Comparison of ENCODE assay signal across 13 cellular contexts in genomic region chr3:112002458-112002971, GRCh38. TPM values are rescaled to one million over a fixed set of nuclear protein-coding genes. Genes with fewer than 3 reads are reported as not detected.
DNase-seq lines count a peak whose midpoint lies in the region; ATAC-seq and TF ChIP-seq lines count a peak whose summit lies in the region.
"Had no signal": no experiment of that assay in that cellular context is flagged by ENCODE, and none has a peak within 500 bp of the region (broad histone marks: within the 10 kb centered on the region; RNA-seq: fewer than 3 reads in every experiment).

No MANE protein-coding gene starts in this region.

- peaks cover 37% of the 10 kb centered on the region for H3K9me3 Mint-ChIP-seq in glutamatergic neuron (ENCODE audit: unreplicated experiment)

- no peak overlapping the region for H2BK5ac ChIP-seq in trophoblast cell (ENCODE audit: low read depth, low read length, poor library complexity)

- H4K91ac ChIP-seq in trophoblast cell (ENCODE audit: low read depth, low read length), result no peak overlapping the region

- H3K27me3 ChIP-seq in SK-N-SH (ENCODE audit: insufficient read depth), result no peaks in the 10 kb centered on the region
- H3K27me3 ChIP-seq in lower lobe of right lung (ENCODE audit: low read depth), result no peaks in the 10 kb centered on the region
- H3K27me3 ChIP-seq in trophoblast cell (ENCODE audit: insufficient read depth, low read length), result no peaks in the 10 kb centered on the region

- no peak overlapping the region for H3K27ac ChIP-seq in SK-N-SH (ENCODE audit: low read depth in 2 of 2, low read length in 1 of 2)
- H3K27ac ChIP-seq in lower lobe of right lung, result no peak overlapping the region
- no peak overlapping the region for H3K27ac ChIP-seq in trophoblast cell (ENCODE audit: low read depth, low read length)
- H3K27ac ChIP-seq: heart left ventricle had no signal

- intact Hi-C loops in lower lobe of right lung (cut with DNase I), result no loop called here

- H3K27ac Mint-ChIP-seq in glutamatergic neuron (ENCODE audit: unreplicated experiment), result peak overlapping the region; percentile 98

- no peak overlapping the region for H3K18ac ChIP-seq in trophoblast cell (ENCODE audit: low read length)

- peaks cover 20% of the 10 kb centered on the region for H3K27me3 Mint-ChIP-seq in glutamatergic neuron (ENCODE audit: unreplicated experiment)

- TF ChIP-seq CTCF in SK-N-SH (IDR thresholded peaks at IDR 0.05) (no peak), glutamatergic neuron (IDR thresholded peaks at IDR 0.05; ENCODE audit: partially characterized antibody, unreplicated experiment) (no peak), lower lobe of right lung (IDR thresholded peaks at IDR 0.05) (no peak)

- WGBS in SK-N-SH (ENCODE audit: low lambda C conversion rate), result 69% methylated on average over 7 of the region's 7 CpGs
- WGBS in trophoblast cell (ENCODE audit: extremely low coverage, insufficient coverage, insufficient read length), result no CpG with 5 or more reads among the region's 7 CpGs

- H3K36me3 Mint-ChIP-seq in glutamatergic neuron (ENCODE audit: unreplicated experiment), result peaks cover 17% of the 10 kb centered on the region

- H3K9me2 ChIP-seq in SK-N-SH, result no peaks in the 10 kb centered on the region

- no peak overlapping the region for H3K14ac ChIP-seq in trophoblast cell (ENCODE audit: low read length)

- DNase-seq in SK-N-SH (no peak), activated T-cell treated with anti-CD3 and anti-CD28 coated beads for 4 hours (peak; percentile 63), glutamatergic neuron (no peak), lower lobe of right lung (no peak), hepatic stellate cell (ENCODE audit: low spot score) (no peak), trophoblast cell (no peak)
- peak; percentile 30 for DNase-seq in stimulated activated CD8-positive, alpha-beta memory T cell treated with anti-CD3 and anti-CD28 coated beads, Interleukin-4, amount 100 ng/mL, for 24 hours (ENCODE audit: low read depth)
- DNase-seq: 8988T, GDM1, heart left ventricle, KG1 had no signal

- peaks cover 0 to 8% of the 10 kb centered on the region in 2 experiments for H3K36me3 ChIP-seq in SK-N-SH (replicated peaks in 1 of 2; ENCODE audit: control insufficient read depth in 1 of 2, insufficient read depth in 2 of 2, low read length in 1 of 2)
- H3K36me3 ChIP-seq in lower lobe of right lung, result no peaks in the 10 kb centered on the region
- H3K36me3 ChIP-seq in trophoblast cell (ENCODE audit: control insufficient read depth in 1 of 2, insufficient read depth in 2 of 2, low read length in 2 of 2), result no peaks in the 10 kb centered on the region
- H3K36me3 ChIP-seq: heart left ventricle had no signal

- no peaks in the 10 kb centered on the region for H3K79me1 ChIP-seq in trophoblast cell (ENCODE audit: low read length)

- no peaks in the 10 kb centered on the region for H3F3A ChIP-seq in SK-N-SH (replicated peaks; ENCODE audit: insufficient read depth)

- H3K9me3 ChIP-seq in SK-N-SH, result no peaks in the 10 kb centered on the region
- H3K9me3 ChIP-seq in lower lobe of right lung, result no peaks in the 10 kb centered on the region
- no peaks in the 10 kb centered on the region for H3K9me3 ChIP-seq in trophoblast cell (ENCODE audit: insufficient read depth, low read depth, low read length)
- H3K9me3 ChIP-seq: heart left ventricle had no signal

- H3K79me2 ChIP-seq in SK-N-SH (ENCODE audit: insufficient read depth) (no peaks in the 10 kb centered on the region), trophoblast cell (ENCODE audit: control insufficient read depth, insufficient read depth, low read length, poor library complexity) (no peaks in the 10 kb centered on the region)

- no peak overlapping the region for H2BK12ac ChIP-seq in trophoblast cell (ENCODE audit: low read length)

- H4K8ac ChIP-seq in trophoblast cell (ENCODE audit: low read depth, low read length), result no peak overlapping the region

- H3K4me1 ChIP-seq in SK-N-SH (ENCODE audit: control insufficient read depth in 1 of 2, insufficient read depth in 2 of 2, low read depth in 1 of 2, low read length in 1 of 2) (peaks cover 16 to 36% of the 10 kb centered on the region in 2 experiments; a peak in 3 of 4 replicates), lower lobe of right lung (peaks cover 11% of the 10 kb centered on the region), trophoblast cell (ENCODE audit: control insufficient read depth in 1 of 2, insufficient read depth in 2 of 2, low read length in 2 of 2) (peaks cover 6 to 8% of the 10 kb centered on the region in 2 experiments)

- H2AFZ ChIP-seq in SK-N-SH (ENCODE audit: low read depth) (no peak overlapping the region), trophoblast cell (ENCODE audit: insufficient read depth, low read length, poor library complexity) (no peak overlapping the region)

- no peak for ATAC-seq in SK-N-SH treated with all-trans-retinoic acid at 6 μM for 48 hours
- ATAC-seq in lower lobe of right lung, result no peak
- ATAC-seq: heart left ventricle had no signal

- POLR2A ChIA-PET in SK-N-SH (lab: Yijun Ruan, JAX), result no interaction called here

- no peak overlapping the region for H3K4me3 ChIP-seq in SK-N-SH (ENCODE audit: low read depth in 2 of 2, low read length in 1 of 2)
- no peak overlapping the region for H3K4me3 ChIP-seq in lower lobe of right lung
- no peak overlapping the region for H3K4me3 ChIP-seq in trophoblast cell (ENCODE audit: low read depth, low read length)
- H3K4me3 ChIP-seq: heart left ventricle had no signal

- TF ChIP-seq EP300 in SK-N-SH (IDR thresholded peaks at IDR 0.05; ENCODE audit: borderline replicate concordance in 1 of 2, low read depth in 1 of 2, low read length in 1 of 2), result peak in 1 of 2 experiments; percentile 7; a peak in 1 of 4 replicates

- TF ChIP-seq RAD21 in SK-N-SH (IDR thresholded peaks at IDR 0.05; ENCODE audit: low read length), result no peak

- no peak overlapping the region for H2AK5ac ChIP-seq in trophoblast cell (ENCODE audit: low read length)

- peak overlapping the region; percentile 92 for H3K4me3 Mint-ChIP-seq in glutamatergic neuron (ENCODE audit: unreplicated experiment)

- H4K20me1 ChIP-seq in SK-N-SH (ENCODE audit: insufficient read depth), result no peaks in the 10 kb centered on the region

- H3K23ac ChIP-seq in trophoblast cell (ENCODE audit: low read length), result no peak overlapping the region

- H2BK120ac ChIP-seq in trophoblast cell (ENCODE audit: insufficient read depth, low read length, poor library complexity), result no peak overlapping the region

- CTCF ChIA-PET in SK-N-SH (lab: Yijun Ruan, JAX), result interaction anchor here (0.6 to 14.5 kb wide), 6 partner anchors 8 to 41 kb away, joined by 3 to 165 read pairs (median 4); partner anchors contain the start of gene ABHD10

- H3K9ac ChIP-seq in SK-N-SH, result no peak overlapping the region
- H3K9ac ChIP-seq in trophoblast cell (ENCODE audit: low read length), result no peak overlapping the region

- H3K4me1 Mint-ChIP-seq in glutamatergic neuron (ENCODE audit: low read depth, unreplicated experiment), result peaks cover 59% of the 10 kb centered on the region

- H3K4me2 ChIP-seq in SK-N-SH, result peak overlapping the region; percentile 43; the same call in 1 of the 2 replicates
- no peak overlapping the region for H3K4me2 ChIP-seq in trophoblast cell (ENCODE audit: low read length)

- no peak overlapping the region for H4K12ac ChIP-seq in trophoblast cell (ENCODE audit: low read depth, low read length)

- no peak overlapping the region for H3K4ac ChIP-seq in trophoblast cell (ENCODE audit: low read depth, low read length)

TF ChIP-seq in SK-N-SH, 30 proteins besides CTCF, POLR2A, EP300 and RAD21:
- peak; percentile 75 for TF ChIP-seq FOSL2 (IDR thresholded peaks at IDR 0.05; ENCODE audit: borderline replicate concordance, low read depth)
- no peak for TF ChIP-seq GATA2 (CRISPR knock-in tag; IDR thresholded peaks at IDR 0.05)
- 0 out of 2 replicates have a peak, but pooled peaks have one; percentile 22 for TF ChIP-seq JUND (IDR thresholded peaks at IDR 0.05)
- no peak for TF ChIP-seq ELF1 (IDR thresholded peaks at IDR 0.05)

TF ChIP-seq in SK-N-SH treated with all-trans-retinoic acid at 6 μM for 48 hours, 23 proteins besides CTCF, POLR2A, EP300 and RAD21 (continues in another document):
- no peak for TF ChIP-seq TSHZ2 (CRISPR knock-in tag; IDR thresholded peaks at IDR 0.05)

RNA-seq across cellular contexts. Expression of gene TAGLN3, which starts 3.8 kb away (rescaled TPM):
- 19.6 and 24.2 TPM in 2 replicates for polyA plus RNA-seq in SK-N-SH (2012; rRNA removed)
- polyA plus RNA-seq in SK-N-SH (2012; cell fraction: cytosol; rRNA removed), result 17.9 and 22.6 TPM in 2 replicates
- polyA plus RNA-seq in SK-N-SH (2012; cell fraction: nucleus; rRNA removed), result 16.1 and 16.2 TPM in 2 replicates
- total RNA-seq in glutamatergic neuron (ENCODE audit: unreplicated experiment) (819 TPM), lower lobe of right lung (0.44 TPM)
- 0.10 TPM in 1 of 2 replicates, not detected in the other for polyA plus RNA-seq in trophoblast cell (2013)

RNA-seq across cellular contexts. Expression of gene ABHD10, which starts 23.7 kb away (rescaled TPM):
- 14.8 and 18.3 TPM in 2 replicates for polyA plus RNA-seq in SK-N-SH (2012; rRNA removed)
- 21.0 and 22.0 TPM in 2 replicates for polyA plus RNA-seq in SK-N-SH (2012; cell fraction: cytosol; rRNA removed)
- polyA plus RNA-seq in SK-N-SH (2012; cell fraction: nucleus; rRNA removed), result 6.4 and 16.8 TPM in 2 replicates
- 35.9 TPM for total RNA-seq in glutamatergic neuron (ENCODE audit: unreplicated experiment)
- 29.3 TPM for total RNA-seq in lower lobe of right lung
- 10.6 and 11.7 TPM in 2 replicates for polyA plus RNA-seq in trophoblast cell (2013)

RNA-seq across cellular contexts. Expression of gene TMPRSS7, which starts 32.0 kb away (rescaled TPM):
- polyA plus RNA-seq in SK-N-SH (2012; rRNA removed), result 0.02 and 0.03 TPM in 2 replicates
- 0.01 TPM in 2 replicates for polyA plus RNA-seq in SK-N-SH (2012; cell fraction: cytosol; rRNA removed)
- polyA plus RNA-seq in SK-N-SH (2012; cell fraction: nucleus; rRNA removed), result not detected in 2 replicates
- total RNA-seq in glutamatergic neuron (ENCODE audit: unreplicated experiment), result not detected
- 0.15 TPM for total RNA-seq in lower lobe of right lung
- polyA plus RNA-seq in trophoblast cell (2013), result 0.03 TPM in 1 of 2 replicates, not detected in the other
- total RNA-seq: heart left ventricle, myocyte had no signal
- polyA plus RNA-seq: heart left ventricle had no signal

Comparison
In these comparisons a context has a peak if more than half of its experiments do, and no peak if none do; other contexts are left out.
1. DNase-seq: peak in activated T-cell treated with anti-CD3 and anti-CD28 coated beads for 4 hours (single experiment) and stimulated activated CD8-positive, alpha-beta memory T cell treated with anti-CD3 and anti-CD28 coated beads, Interleukin-4, amount 100 ng/mL, for 24 hours (single experiment); none in SK-N-SH (single experiment), glutamatergic neuron (single experiment), lower lobe of right lung (single experiment), hepatic stellate cell (single experiment) and trophoblast cell (0 of 2).
2. RNA of gene TAGLN3, which starts 3.8 kb away (total RNA-seq): 819 TPM in glutamatergic neuron (single experiment); 0.44 TPM in lower lobe of right lung (single experiment); every median in the first group is over 100 times any median in the second.